1 cellular context compared by ENCODE assay signal in genomic region chr4:139675651-139676050, GRCh38.
A peak's percentile ranks its signal among the peaks of the same experiment; 100 is the strongest.
TF ChIP-seq lines count a peak whose summit lies in the region.

No MANE protein-coding gene starts in this region.

TF ChIP-seq in HepG2, 621 proteins besides CTCF, POLR2A, EP300 and RAD21 (continues in another document):
- TF ChIP-seq PAX8 (CRISPR knock-in tag; IDR thresholded peaks at IDR 0.05; ENCODE audit: borderline replicate concordance) (no peak), HNRNPUL1 (IDR thresholded peaks at IDR 0.05; ENCODE audit: low read depth, low read length) (no peak), ZNF256 (CRISPR knock-in tag; conservative IDR thresholded peaks at IDR 0.05) (no peak), TAF1 (CRISPR knock-in tag; IDR thresholded peaks at IDR 0.05) (no peak), MLXIP (CRISPR knock-in tag; IDR thresholded peaks at IDR 0.05; ENCODE audit: borderline replicate concordance) (no peak), SOX6 (IDR thresholded peaks at IDR 0.05) (no peak), SOX6 (CRISPR knock-in tag; IDR thresholded peaks at IDR 0.05) (0 out of 2 replicates have a peak, but pooled peaks have one; percentile 20), POLR2G (IDR thresholded peaks at IDR 0.05; ENCODE audit: low read depth, low read length) (no peak), NR2F1 (CRISPR knock-in tag; IDR thresholded peaks at IDR 0.05) (no peak), ELF4 (CRISPR knock-in tag; IDR thresholded peaks at IDR 0.05; ENCODE audit: borderline replicate concordance) (no peak), ZNF24 (IDR thresholded peaks at IDR 0.05) (no peak), RBFOX2 (IDR thresholded peaks at IDR 0.05; ENCODE audit: low read depth, low read length) (peak; percentile 53; the same call in 1 of the 2 replicates), IKZF1 (IDR thresholded peaks at IDR 0.05) (no peak), HNF1B (CRISPR knock-in tag; IDR thresholded peaks at IDR 0.05) (no peak), ZNF224 (CRISPR knock-in tag; IDR thresholded peaks at IDR 0.05) (no peak), MTA1 (CRISPR knock-in tag; IDR thresholded peaks at IDR 0.05; ENCODE audit: borderline replicate concordance) (no peak), ZNF607 (CRISPR knock-in tag; IDR thresholded peaks at IDR 0.05; ENCODE audit: borderline replicate concordance) (no peak), KLF11 (CRISPR knock-in tag; IDR thresholded peaks at IDR 0.05) (no peak), FOXA3 (CRISPR knock-in tag; IDR thresholded peaks at IDR 0.05) (peak; percentile 27; the same call in 1 of the 2 replicates), ZNF329 (CRISPR knock-in tag; IDR thresholded peaks at IDR 0.05; ENCODE audit: low read depth) (no peak), KLF12 (CRISPR knock-in tag; IDR thresholded peaks at IDR 0.05; ENCODE audit: borderline replicate concordance) (no peak), ZNF572 (CRISPR knock-in tag; IDR thresholded peaks at IDR 0.05) (no peak), ZBTB33 (CRISPR knock-in tag; IDR thresholded peaks at IDR 0.05) (no peak), TGIF2 (CRISPR knock-in tag; IDR thresholded peaks at IDR 0.05) (no peak), HOXA7 (CRISPR knock-in tag; IDR thresholded peaks at IDR 0.05) (no peak), DBP (CRISPR knock-in tag; IDR thresholded peaks at IDR 0.05; ENCODE audit: not compliant biosample characterization) (no peak), TARDBP (CRISPR knock-in tag; IDR thresholded peaks at IDR 0.05) (no peak), ZNF670 (CRISPR knock-in tag; IDR thresholded peaks at IDR 0.05; ENCODE audit: borderline replicate concordance) (no peak), REST (IDR thresholded peaks at IDR 0.05; ENCODE audit: borderline replicate concordance in 1 of 2, low read depth in 1 of 2, low read length in 2 of 2) (no peak), ARID5B (CRISPR knock-in tag; IDR thresholded peaks at IDR 0.05) (0 out of 2 replicates have a peak, but pooled peaks have one; percentile 12), FOXA1 (IDR thresholded peaks at IDR 0.05) (no peak), FOXA1 (CRISPR knock-in tag; IDR thresholded peaks at IDR 0.05) (peak; percentile 18; the same call in 1 of the 2 replicates), ZNF318 (CRISPR knock-in tag; IDR thresholded peaks at IDR 0.05) (no peak), KDM6A (CRISPR knock-in tag; IDR thresholded peaks at IDR 0.05; ENCODE audit: low read depth) (no peak), GATAD2A (CRISPR knock-in tag; IDR thresholded peaks at IDR 0.05) (peak; percentile 31; the same call in 1 of the 2 replicates), ZKSCAN5 (CRISPR knock-in tag; IDR thresholded peaks at IDR 0.05) (no peak), TRIM24 (CRISPR knock-in tag; IDR thresholded peaks at IDR 0.05) (no peak), CEBPG (CRISPR knock-in tag; IDR thresholded peaks at IDR 0.05) (peak; percentile 85), CENPT (CRISPR knock-in tag; IDR thresholded peaks at IDR 0.05; ENCODE audit: low read depth) (no peak)
